In genomic region chr12:116282371-116283286, GRCh38 we compare ENCODE assay signal across 12 cellular contexts. TPM values are rescaled to one million over a fixed set of nuclear protein-coding genes. Genes with fewer than 3 reads are reported as not detected.
DNase-seq lines count a peak whose midpoint lies in the region; ATAC-seq, FAIRE-seq and TF ChIP-seq lines count a peak whose summit lies in the region.
"Had no signal": no experiment of that assay in that cellular context is flagged by ENCODE, and none has a peak within 500 bp of the region (broad histone marks: within the 10 kb centered on the region; RNA-seq: fewer than 3 reads in every experiment).

No MANE protein-coding gene starts in this region.

- peaks cover 19% of the 10 kb centered on the region for H3K4me1 Mint-ChIP-seq in activated naive CD8-positive, alpha-beta T cell treated with anti-CD3 and anti-CD28 coated beads, Interleukin-2, amount 50 U/mL, for 24 hours
- peaks cover 25% of the 10 kb centered on the region for H3K4me1 Mint-ChIP-seq in neural progenitor cell

- no peaks in the 10 kb centered on the region for H3K9me2 ChIP-seq in DOHH2 (replicated peaks; ENCODE audit: control insufficient read depth, low read length)
- no peaks in the 10 kb centered on the region for H3K9me2 ChIP-seq in MM.1S (replicated peaks; ENCODE audit: insufficient read depth, low read length)

- H3K27me3 Mint-ChIP-seq in activated naive CD8-positive, alpha-beta T cell treated with anti-CD3 and anti-CD28 coated beads, Interleukin-2, amount 50 U/mL, for 24 hours = peaks cover 3% of the 10 kb centered on the region
- H3K27me3 Mint-ChIP-seq in neural progenitor cell (ENCODE audit: insufficient read depth, low read depth) = peaks cover 8% of the 10 kb centered on the region

- FAIRE-seq in kidney (lab: Jason Lieb, UNC) = no peak

- TF ChIP-seq CTCF in DOHH2 (IDR thresholded peaks at IDR 0.05; ENCODE audit: low read depth, low read length, poor library complexity, severe bottlenecking) (no peak), MM.1S (IDR thresholded peaks at IDR 0.05; ENCODE audit: low read length) (no peak), neural progenitor cell (IDR thresholded peaks at IDR 0.05) (no peak), kidney (IDR thresholded peaks at IDR 0.05; ENCODE audit: borderline replicate concordance, extremely low read depth, insufficient read depth) (no peak)

- DNase-seq in MM.1S (peak; percentile 35), neural progenitor cell (ENCODE audit: low spot score) (peak; percentile 54), kidney (no peak), AG08396 (ENCODE audit: low spot score) (no peak)
- DNase-seq in activated naive CD8-positive, alpha-beta T cell treated with anti-CD3 and anti-CD28 coated beads, Interleukin-2, amount 50 U/mL, for 24 hours = no peak
- DNase-seq: DMS153; HCEC 1CT; stimulated activated CD4-positive, alpha-beta T cell treated with anti-CD3 and anti-CD28 coated beads, Interleukin-4, amount 100 ng/mL, for 24 hours; transverse colon had no signal

- H2AFZ ChIP-seq in MM.1S (ENCODE audit: low read length) (peak overlapping the region; percentile 90), neural progenitor cell (replicated peaks) (no peak overlapping the region)

- H3K79me2 ChIP-seq in DOHH2 (ENCODE audit: control insufficient read depth, low read length) (no peaks in the 10 kb centered on the region), MM.1S (ENCODE audit: low read length) (no peaks in the 10 kb centered on the region), neural progenitor cell (ENCODE audit: low read depth) (no peaks in the 10 kb centered on the region)

- H3K9me3 ChIP-seq in DOHH2 (ENCODE audit: control insufficient read depth, insufficient read depth, low read length) (no peaks in the 10 kb centered on the region), MM.1S (replicated peaks; ENCODE audit: insufficient read depth, low read length) (no peaks in the 10 kb centered on the region), neural progenitor cell (ENCODE audit: low read depth) (no peaks in the 10 kb centered on the region), kidney (ENCODE audit: control insufficient read depth in 1 of 2, low read length in 2 of 2) (no peaks in the 10 kb centered on the region)
- H3K9me3 ChIP-seq: transverse colon had no signal

- no peaks in the 10 kb centered on the region for H3K36me3 ChIP-seq in DOHH2 (ENCODE audit: control insufficient read depth, low read length)
- H3K36me3 ChIP-seq in MM.1S (replicated peaks; ENCODE audit: insufficient read depth, low read length) = no peaks in the 10 kb centered on the region
- no peaks in the 10 kb centered on the region for H3K36me3 ChIP-seq in neural progenitor cell
- H3K36me3 ChIP-seq in kidney (ENCODE audit: control insufficient read depth in 1 of 2, insufficient read depth in 2 of 2, low read length in 2 of 2) = no peaks in the 10 kb centered on the region
- H3K36me3 ChIP-seq: transverse colon had no signal

- H3K4me2 ChIP-seq in DOHH2 (ENCODE audit: low read length) (0 out of 2 replicates have a peak overlapping the region, but pooled peaks have one; percentile 24), MM.1S (ENCODE audit: low read depth, low read length) (peak overlapping the region; percentile 84), neural progenitor cell (peak overlapping the region; percentile 53)

- no peaks in the 10 kb centered on the region for H3F3A ChIP-seq in DOHH2 (ENCODE audit: control insufficient read depth, insufficient read depth)
- H3F3A ChIP-seq in MM.1S (ENCODE audit: insufficient read depth, low read length) = no peaks in the 10 kb centered on the region
- H3F3A ChIP-seq in neural progenitor cell (ENCODE audit: low read depth) = peaks cover 36% of the 10 kb centered on the region

- H3K9me3 Mint-ChIP-seq in activated naive CD8-positive, alpha-beta T cell treated with anti-CD3 and anti-CD28 coated beads, Interleukin-2, amount 50 U/mL, for 24 hours = no peaks in the 10 kb centered on the region
- no peaks in the 10 kb centered on the region for H3K9me3 Mint-ChIP-seq in neural progenitor cell
- H3K9me3 Mint-ChIP-seq: WTC11 had no signal

- H4K20me1 ChIP-seq in DOHH2 (ENCODE audit: control insufficient read depth, insufficient read depth, low read depth, low read length) (no peaks in the 10 kb centered on the region), MM.1S (ENCODE audit: insufficient read depth, low read length) (no peaks in the 10 kb centered on the region), neural progenitor cell (ENCODE audit: low read depth) (no peaks in the 10 kb centered on the region)

- peak; percentile 61 for ATAC-seq in activated naive CD8-positive, alpha-beta T cell treated with anti-CD3 and anti-CD28 coated beads, Interleukin-2, amount 50 U/mL, for 24 hours
- ATAC-seq in HG03175 (IDR thresholded peaks at IDR 0.05; ENCODE audit: unreplicated experiment) = no peak
- ATAC-seq: WTC11 had no signal

- no peak overlapping the region for H3K27ac ChIP-seq in DOHH2 (ENCODE audit: low read depth, low read length)
- peak overlapping the region; percentile 50; the same call in 1 of the 2 replicates for H3K27ac ChIP-seq in MM.1S (ENCODE audit: low read length)
- H3K27ac ChIP-seq in neural progenitor cell = no peak overlapping the region
- H3K27ac ChIP-seq in kidney (ENCODE audit: low read depth in 2 of 2, low read length in 2 of 2) = no peak overlapping the region
- H3K27ac ChIP-seq: transverse colon had no signal

- no peaks in the 10 kb centered on the region for H3K36me3 Mint-ChIP-seq in activated naive CD8-positive, alpha-beta T cell treated with anti-CD3 and anti-CD28 coated beads, Interleukin-2, amount 50 U/mL, for 24 hours (ENCODE audit: low read depth)
- H3K36me3 Mint-ChIP-seq in neural progenitor cell = no peaks in the 10 kb centered on the region
- H3K36me3 Mint-ChIP-seq: WTC11 had no signal

- H3K27ac Mint-ChIP-seq in activated naive CD8-positive, alpha-beta T cell treated with anti-CD3 and anti-CD28 coated beads, Interleukin-2, amount 50 U/mL, for 24 hours = no peak overlapping the region
- no peak overlapping the region for H3K27ac Mint-ChIP-seq in neural progenitor cell
- H3K27ac Mint-ChIP-seq: WTC11 had no signal

- intact Hi-C loops in kidney (cut with DNase I) = no loop called here

- peak overlapping the region; percentile 20; the same call in 1 of the 2 replicates for H3K4me3 ChIP-seq in DOHH2 (ENCODE audit: low read length)
- H3K4me3 ChIP-seq in MM.1S (ENCODE audit: low read length) = peak overlapping the region; percentile 74
- H3K4me3 ChIP-seq in neural progenitor cell = no peak overlapping the region
- H3K4me3 ChIP-seq in kidney (ENCODE audit: low read length in 2 of 2) = peak overlapping the region in 1 of 2 donors; percentile 35
- H3K4me3 ChIP-seq: transverse colon had no signal

- peak overlapping the region; percentile 66 for H3K9ac ChIP-seq in MM.1S (ENCODE audit: low read length)
- no peak overlapping the region for H3K9ac ChIP-seq in neural progenitor cell
- no peak overlapping the region for H3K9ac ChIP-seq in kidney (ENCODE audit: low read length in 2 of 2)

- H3K4me1 ChIP-seq in DOHH2 (ENCODE audit: control insufficient read depth, low read length) (peaks cover 14% of the 10 kb centered on the region), MM.1S (ENCODE audit: low read length) (peaks cover 3% of the 10 kb centered on the region; the same call in 1 of the 2 replicates), neural progenitor cell (peaks cover 40% of the 10 kb centered on the region), kidney (ENCODE audit: control insufficient read depth in 1 of 2, insufficient read depth in 1 of 2, low read depth in 1 of 2, low read length in 2 of 2) (peaks cover 2 to 3% of the 10 kb centered on the region in 2 donors)

- H3K4me3 Mint-ChIP-seq in activated naive CD8-positive, alpha-beta T cell treated with anti-CD3 and anti-CD28 coated beads, Interleukin-2, amount 50 U/mL, for 24 hours = peak overlapping the region; percentile 63
- no peak overlapping the region for H3K4me3 Mint-ChIP-seq in neural progenitor cell
- H3K4me3 Mint-ChIP-seq: WTC11 had no signal

- H3K27me3 ChIP-seq in DOHH2 (ENCODE audit: control insufficient read depth, low read length) (peaks cover 28% of the 10 kb centered on the region), MM.1S (replicated peaks; ENCODE audit: insufficient read depth, low read length) (no peaks in the 10 kb centered on the region), neural progenitor cell (no peaks in the 10 kb centered on the region)
- H3K27me3 ChIP-seq: transverse colon had no signal

RNA-seq across cellular contexts. Expression of gene MED13L, which starts 5.1 kb away (rescaled TPM):
- total RNA-seq in neural progenitor cell (ENCODE audit: low replicate concordance) (122 and 149 TPM in 2 replicates), kidney (153 TPM)
- 7.1 TPM for polyA plus RNA-seq in kidney (ENCODE audit: insufficient read depth, low read depth, low replicate concordance)

Comparison
In these comparisons a context has a peak if more than half of its experiments do, and no peak if none do; other contexts are left out.
1. H3K4me2 ChIP-seq: peak in every context shown above with its lines; median percentile 84 in MM.1S; 53 in neural progenitor cell; 24 in DOHH2.
2. DNase-seq: peak in MM.1S (single experiment) and neural progenitor cell (single experiment); none in activated naive CD8-positive, alpha-beta T cell treated with anti-CD3 and anti-CD28 coated beads, Interleukin-2, amount 50 U/mL, for 24 hours (single experiment), kidney (single experiment) and AG08396 (single experiment).